ENCODE assay signal across 8 cellular contexts in genomic region chr6:26055670-26056582, GRCh38. TPM values are rescaled to one million over a fixed set of nuclear protein-coding genes. Genes with fewer than 3 reads are reported as not detected.
DNase-seq lines count a peak whose midpoint lies in the region; ATAC-seq and TF ChIP-seq lines count a peak whose summit lies in the region.

No MANE protein-coding gene starts in this region.

- H3K4me3 ChIP-seq in right atrium auricular region = peak overlapping the region; percentile 57 to 75
- H3K4me3 ChIP-seq in vagina = peak overlapping the region; percentile 63 to 69

- H3K4me1 ChIP-seq in right atrium auricular region (peaks cover 0 to 11% of the 10 kb centered on the region in 2 donors), vagina (peaks cover 15% of the 10 kb centered on the region)

- peak; percentile 49 for ATAC-seq in GM18499 (IDR thresholded peaks at IDR 0.05; ENCODE audit: insufficient read depth, unreplicated experiment)
- ATAC-seq in HG02884 (IDR thresholded peaks at IDR 0.05; ENCODE audit: unreplicated experiment) = peak; percentile 63

- TF ChIP-seq CTCF in right atrium auricular region (IDR thresholded peaks at IDR 0.05) (no peak), vagina (IDR thresholded peaks at IDR 0.05) (no peak)

- no peaks in the 10 kb centered on the region for H3K27me3 ChIP-seq in right atrium auricular region
- no peaks in the 10 kb centered on the region for H3K27me3 ChIP-seq in vagina

- intact Hi-C loops in vagina (cut with DNase I) = loop anchor here (2.0 kb wide), 2 partner anchors 43 to 69 kb away; a partner anchor contains a TSS

- peak in 1 of 2 donors; percentile 98 for TF ChIP-seq POLR2A in vagina (IDR thresholded peaks at IDR 0.05)

- H3K27ac ChIP-seq in right atrium auricular region (peak overlapping the region; percentile 94 to 95), vagina (peak overlapping the region; percentile 81)

- no peaks in the 10 kb centered on the region for H3K36me3 ChIP-seq in right atrium auricular region
- H3K36me3 ChIP-seq in vagina = no peaks in the 10 kb centered on the region

- peak; percentile 83 for DNase-seq in NCI-H146 treated with DMSO at 0.1 percent for 48 hours (lab: John Stamatoyannopoulos, UW; ENCODE audit: unreplicated experiment)
- DNase-seq in T-helper 1 cell = peak; percentile 60 to 97 (median 74)
- peak; percentile 27 to 91 (median 80) for DNase-seq in anterior cingulate cortex (lab: John Stamatoyannopoulos, UW)
- peak; percentile 96 for DNase-seq in right atrium auricular region (ENCODE audit: low spot score)
- DNase-seq in pulmonary artery endothelial cell (ENCODE audit: low read depth, low spot score) = peak; percentile 60
- peak in 1 of 2 donors; percentile 96 for DNase-seq in vagina (ENCODE audit: extremely low spot score in 2 of 2)

- H3K9me3 ChIP-seq in right atrium auricular region = no peaks in the 10 kb centered on the region
- no peaks in the 10 kb centered on the region for H3K9me3 ChIP-seq in vagina

RNA-seq across cellular contexts. Expression of gene HFE, which starts 31.3 kb away (rescaled TPM):
- total RNA-seq in right atrium auricular region (1 to 10 TPM; 3.1 to 6.4 TPM), pulmonary artery endothelial cell (3.3 and 9.6 TPM in 2 replicates), vagina (7.6 TPM)
